ENCODE assay signal across 25 cellular contexts in genomic region chr9:123926986-123927385, GRCh38. TPM values are rescaled to one million over a fixed set of nuclear protein-coding genes. Genes with fewer than 3 reads are reported as not detected.
DNase-seq lines count a peak whose midpoint lies in the region; ATAC-seq and TF ChIP-seq lines count a peak whose summit lies in the region.
"Had no signal": no experiment of that assay in that cellular context is flagged by ENCODE, and none has a peak within 500 bp of the region (broad histone marks: within the 10 kb centered on the region; RNA-seq: fewer than 3 reads in every experiment).

No MANE protein-coding gene starts in this region.

- H3K27ac ChIP-seq in Karpas-422 (ENCODE audit: low read length) = no peak overlapping the region; the same call in 1 of the 2 replicates
- peak overlapping the region; percentile 6; the same call in 1 of the 2 replicates for H3K27ac ChIP-seq in VCaP
- H3K27ac ChIP-seq: adrenal gland, SJCRH30 had no signal

- H2AFZ ChIP-seq in Karpas-422 (ENCODE audit: low read length) = no peak overlapping the region

- ATAC-seq in T-helper 17 cell = no peak
- ATAC-seq: activated CD8-positive, alpha-beta memory T cell treated with anti-CD3 and anti-CD28 coated beads, Interleukin-2, amount 10 ng/mL, durations not matched to agents 7 days and 5 days; activated T-cell treated with anti-CD3 and anti-CD28 coated beads, Interleukin-2, amount 50 U/mL, for 72 hours; esophagus mucosa; heart left ventricle; left ventricle myocardium superior; stimulated activated naive CD8-positive, alpha-beta T cell treated with anti-CD3 and anti-CD28 coated beads, Interleukin-15, Interleukin-2, amounts not matched to agents 100 U/mL and 50 U/mL, for 24 hours had no signal

- H4K20me1 ChIP-seq in Karpas-422 (ENCODE audit: insufficient read depth, low read depth, low read length) = no peaks in the 10 kb centered on the region

- H3K4me1 Mint-ChIP-seq in activated naive CD8-positive, alpha-beta T cell (ENCODE audit: low read depth) = peaks cover 36% of the 10 kb centered on the region
- peaks cover 41% of the 10 kb centered on the region for H3K4me1 Mint-ChIP-seq in activated naive CD8-positive, alpha-beta T cell treated with anti-CD3 and anti-CD28 coated beads for 36 hours
- H3K4me1 Mint-ChIP-seq in type B pancreatic cell (ENCODE audit: unreplicated experiment) (peaks cover 42% of the 10 kb centered on the region), T-helper 17 cell (peaks cover 28% of the 10 kb centered on the region), glutamatergic neuron (ENCODE audit: low read depth, unreplicated experiment) (peaks cover 6% of the 10 kb centered on the region)
- H3K4me1 Mint-ChIP-seq in activated CD4-positive, alpha-beta T cell treated with anti-CD3 and anti-CD28 coated beads, Interleukin-2, amount 10 ng/mL, durations not matched to agents 24 days and 14 days = peaks cover 35% of the 10 kb centered on the region

- H3K9me3 ChIP-seq in Karpas-422 (ENCODE audit: low read length) (peaks cover 6% of the 10 kb centered on the region; the same call in 1 of the 2 replicates), T-helper 17 cell (ENCODE audit: control insufficient read depth, low read length, poor library complexity, severe bottlenecking) (no peaks in the 10 kb centered on the region)
- H3K9me3 ChIP-seq: adrenal gland had no signal

- peak overlapping the region; percentile 19 for H3K27ac Mint-ChIP-seq in activated naive CD8-positive, alpha-beta T cell
- H3K27ac Mint-ChIP-seq in activated naive CD8-positive, alpha-beta T cell treated with anti-CD3 and anti-CD28 coated beads for 36 hours = no peak overlapping the region
- H3K27ac Mint-ChIP-seq in type B pancreatic cell (no peak overlapping the region), T-helper 17 cell (no peak overlapping the region), glutamatergic neuron (ENCODE audit: unreplicated experiment) (no peak overlapping the region)
- H3K27ac Mint-ChIP-seq in activated CD4-positive, alpha-beta T cell treated with anti-CD3 and anti-CD28 coated beads, Interleukin-2, amount 10 ng/mL, durations not matched to agents 24 days and 14 days = no peak overlapping the region
- H3K27ac Mint-ChIP-seq: activated CD8-positive, alpha-beta memory T cell treated with anti-CD3 and anti-CD28 coated beads, Interleukin-2, amount 10 ng/mL, durations not matched to agents 7 days and 5 days; activated T-cell treated with anti-CD3 and anti-CD28 coated beads, Interleukin-2, amount 50 U/mL, for 72 hours; endodermal cell had no signal

- H3K4me2 ChIP-seq in Karpas-422 (ENCODE audit: low read depth, low read length, poor library complexity, severe bottlenecking) = peak overlapping the region; percentile 87

- intact Hi-C loops in activated CD4-positive, alpha-beta T cell treated with anti-CD3 and anti-CD28 coated beads, Interleukin-2, amount 10 ng/mL, durations not matched to agents 24 days and 14 days (cut with micrococcal nuclease) = loop anchor here (1.0 to 5.0 kb wide), 2 partner anchors 290 to 379 kb away; no protein-coding TSS in a partner anchor

- H3K36me3 ChIP-seq in Karpas-422 (ENCODE audit: insufficient read depth, low read length) = peaks cover 5% of the 10 kb centered on the region
- H3K36me3 ChIP-seq: adrenal gland, heart left ventricle, MG63, SJCRH30 had no signal

- no peak overlapping the region for H3K4me3 ChIP-seq in Karpas-422 (ENCODE audit: low read length)
- H3K4me3 ChIP-seq: adrenal gland, MG63, SJCRH30 had no signal

- TF ChIP-seq CTCF in VCaP (conservative IDR thresholded peaks at IDR 0.05) = no peak
- TF ChIP-seq CTCF in type B pancreatic cell (conservative IDR thresholded peaks at IDR 0.05) = no peak
- TF ChIP-seq CTCF in glutamatergic neuron (IDR thresholded peaks at IDR 0.05; ENCODE audit: partially characterized antibody, unreplicated experiment) = no peak

- H3K9ac ChIP-seq in Karpas-422 (ENCODE audit: low read length) = no peak overlapping the region

- DNase-seq in activated naive CD8-positive, alpha-beta T cell treated with anti-CD3 and anti-CD28 coated beads for 36 hours = no peak
- DNase-seq in Karpas-422 = peak; percentile 15
- no peak for DNase-seq in type B pancreatic cell (ENCODE audit: extremely low spot score, unreplicated experiment)
- no peak for DNase-seq in activated CD4-positive, alpha-beta T cell treated with anti-CD3 and anti-CD28 coated beads, Interleukin-2, amount 10 ng/mL, durations not matched to agents 24 days and 14 days
- DNase-seq in T-helper 17 cell = no peak
- no peak for DNase-seq in glutamatergic neuron
- DNase-seq: 8988T; activated CD4-positive, CD25-positive, alpha-beta regulatory T cell; activated CD8-positive, alpha-beta memory T cell treated with anti-CD3 and anti-CD28 coated beads, Interleukin-2, amount 10 ng/mL, durations not matched to agents 7 days and 5 days; activated T-cell treated with anti-CD3 and anti-CD28 coated beads, Interleukin-2, amount 50 U/mL, for 72 hours; adrenal gland; CD4-positive, alpha-beta memory T cell; endodermal cell; heart left ventricle; left ventricle myocardium superior; mesendoderm; MG63; NCI-H1417; NCI-H2107; SJCRH30; stimulated activated CD4-positive, alpha-beta T cell treated with anti-CD3 and anti-CD28 coated beads, Interleukin-1b, Interleukin-23, amount 100 ng/mL, for 48 hours; stimulated activated naive CD8-positive, alpha-beta T cell treated with anti-CD3 and anti-CD28 coated beads, Interleukin-15, Interleukin-2, amounts not matched to agents 100 U/mL and 50 U/mL, for 24 hours had no signal

- peaks cover 3% of the 10 kb centered on the region for H3K36me3 Mint-ChIP-seq in activated naive CD8-positive, alpha-beta T cell
- H3K36me3 Mint-ChIP-seq in activated naive CD8-positive, alpha-beta T cell treated with anti-CD3 and anti-CD28 coated beads for 36 hours = peaks cover 27% of the 10 kb centered on the region
- H3K36me3 Mint-ChIP-seq in type B pancreatic cell (peaks cover 6% of the 10 kb centered on the region), T-helper 17 cell (ENCODE audit: low read depth) (peaks cover 8% of the 10 kb centered on the region), glutamatergic neuron (ENCODE audit: unreplicated experiment) (peaks cover 10% of the 10 kb centered on the region)
- H3K36me3 Mint-ChIP-seq in activated CD4-positive, alpha-beta T cell treated with anti-CD3 and anti-CD28 coated beads, Interleukin-2, amount 10 ng/mL, durations not matched to agents 24 days and 14 days (ENCODE audit: low read depth) = peaks cover 13% of the 10 kb centered on the region

- H3K27me3 ChIP-seq in Karpas-422 (ENCODE audit: low read length) = no peaks in the 10 kb centered on the region
- H3K27me3 ChIP-seq: adrenal gland, heart left ventricle, MG63, SJCRH30 had no signal

- H3K9me3 Mint-ChIP-seq in activated naive CD8-positive, alpha-beta T cell (ENCODE audit: low read depth) = no peaks in the 10 kb centered on the region
- peaks cover 5% of the 10 kb centered on the region for H3K9me3 Mint-ChIP-seq in activated naive CD8-positive, alpha-beta T cell treated with anti-CD3 and anti-CD28 coated beads for 36 hours
- H3K9me3 Mint-ChIP-seq in type B pancreatic cell (peaks cover 7% of the 10 kb centered on the region), glutamatergic neuron (ENCODE audit: unreplicated experiment) (peaks cover 11% of the 10 kb centered on the region)
- peaks cover 11% of the 10 kb centered on the region for H3K9me3 Mint-ChIP-seq in activated CD4-positive, alpha-beta T cell treated with anti-CD3 and anti-CD28 coated beads, Interleukin-2, amount 10 ng/mL, durations not matched to agents 24 days and 14 days

- H3K9me2 ChIP-seq in Karpas-422 (replicated peaks; ENCODE audit: insufficient read depth, low read length) = no peaks in the 10 kb centered on the region

- H3K27me3 Mint-ChIP-seq in activated naive CD8-positive, alpha-beta T cell = no peaks in the 10 kb centered on the region
- no peaks in the 10 kb centered on the region for H3K27me3 Mint-ChIP-seq in activated naive CD8-positive, alpha-beta T cell treated with anti-CD3 and anti-CD28 coated beads for 36 hours
- H3K27me3 Mint-ChIP-seq in type B pancreatic cell (peaks cover 15% of the 10 kb centered on the region), T-helper 17 cell (no peaks in the 10 kb centered on the region), glutamatergic neuron (ENCODE audit: unreplicated experiment) (peaks cover 3% of the 10 kb centered on the region)
- peaks cover 2% of the 10 kb centered on the region for H3K27me3 Mint-ChIP-seq in activated CD4-positive, alpha-beta T cell treated with anti-CD3 and anti-CD28 coated beads, Interleukin-2, amount 10 ng/mL, durations not matched to agents 24 days and 14 days
- H3K27me3 Mint-ChIP-seq: CD4-positive, alpha-beta memory T cell had no signal

- H3K4me3 Mint-ChIP-seq in activated naive CD8-positive, alpha-beta T cell = peak overlapping the region; percentile 90
- H3K4me3 Mint-ChIP-seq in activated naive CD8-positive, alpha-beta T cell treated with anti-CD3 and anti-CD28 coated beads for 36 hours = no peak overlapping the region
- H3K4me3 Mint-ChIP-seq in type B pancreatic cell = peak overlapping the region; percentile 84
- H3K4me3 Mint-ChIP-seq in activated CD4-positive, alpha-beta T cell treated with anti-CD3 and anti-CD28 coated beads, Interleukin-2, amount 10 ng/mL, durations not matched to agents 24 days and 14 days = no peak overlapping the region
- H3K4me3 Mint-ChIP-seq in T-helper 17 cell = no peak overlapping the region
- no peak overlapping the region for H3K4me3 Mint-ChIP-seq in glutamatergic neuron (ENCODE audit: unreplicated experiment)

- peaks cover 44% of the 10 kb centered on the region for H3K4me1 ChIP-seq in Karpas-422 (ENCODE audit: low read length)

- peaks cover 74% of the 10 kb centered on the region for H3K79me2 ChIP-seq in Karpas-422 (ENCODE audit: low read length)

RNA-seq across cellular contexts. Expression of gene DENND1A, which starts 2.9 kb away (rescaled TPM):
- total RNA-seq in activated naive CD8-positive, alpha-beta T cell treated with anti-CD3 and anti-CD28 coated beads for 36 hours = 10 to 100 TPM; 21.3 to 22.1 TPM
- 13.0 and 50.1 TPM in 2 replicates for total RNA-seq in Karpas-422 (2014; rRNA removed; shearing (Covaris generic); ENCODE audit: low replicate concordance)
- total RNA-seq in type B pancreatic cell (ENCODE audit: low replicate concordance) (12.8 and 19.9 TPM in 2 replicates), T-helper 17 cell (10 to 100 TPM; 19.9 to 21.1 TPM), glutamatergic neuron (ENCODE audit: unreplicated experiment) (13.9 TPM)
- total RNA-seq in activated CD4-positive, alpha-beta T cell treated with anti-CD3 and anti-CD28 coated beads, Interleukin-2, amount 10 ng/mL, durations not matched to agents 24 days and 14 days = 22.3 and 25.2 TPM in 2 replicates

Comparison
In these comparisons a context has a peak if more than half of its experiments do, and no peak if none do; other contexts are left out.
1. H3K4me3 Mint-ChIP-seq: peak in activated naive CD8-positive, alpha-beta T cell (single experiment) and type B pancreatic cell (single experiment); none in activated naive CD8-positive, alpha-beta T cell treated with anti-CD3 and anti-CD28 coated beads for 36 hours (single experiment), activated CD4-positive, alpha-beta T cell treated with anti-CD3 and anti-CD28 coated beads, Interleukin-2, amount 10 ng/mL, durations not matched to agents 24 days and 14 days (single experiment), T-helper 17 cell (single experiment) and glutamatergic neuron (single experiment).